Comparison of ENCODE assay signal across 8 cellular contexts in genomic region chr7:28685660-28686417, GRCh38.
DNase-seq lines count a peak whose midpoint lies in the region; ATAC-seq and TF ChIP-seq lines count a peak whose summit lies in the region.

No MANE protein-coding gene starts in this region.

- H3K4me1 ChIP-seq in trophoblast cell (ENCODE audit: control insufficient read depth in 1 of 2, insufficient read depth in 2 of 2, low read length in 2 of 2) = peaks cover 7 to 10% of the 10 kb centered on the region in 2 experiments

- H3K4me3 ChIP-seq in GM06990 (replicated peaks; ENCODE audit: low read depth, low read length) (no peak overlapping the region), astrocyte of the spinal cord (ENCODE audit: low read depth, low read length) (peak overlapping the region; percentile 68), trophoblast cell (ENCODE audit: low read depth, low read length) (no peak overlapping the region)

- H3K4ac ChIP-seq in trophoblast cell (ENCODE audit: low read depth, low read length) = peak overlapping the region; percentile 47

- TF ChIP-seq CTCF in GM06990 (IDR thresholded peaks at IDR 0.05; ENCODE audit: insufficient read depth, low read length, poor library complexity, severe bottlenecking) = no peak
- no peak for TF ChIP-seq CTCF in astrocyte of the spinal cord (IDR thresholded peaks at IDR 0.05; ENCODE audit: low read depth, low read length)

- peak overlapping the region; percentile 90 for H2BK5ac ChIP-seq in trophoblast cell (ENCODE audit: low read depth, low read length, poor library complexity)

- peak overlapping the region; percentile 84 for H3K4me2 ChIP-seq in trophoblast cell (ENCODE audit: low read length)

- in situ Hi-C loops in astrocyte of the spinal cord (cut with HindIII; ENCODE audit: low sequenced_read_pairs) = no loop called here

- peak overlapping the region; percentile 69 for H4K8ac ChIP-seq in trophoblast cell (ENCODE audit: low read depth, low read length)

- no peak overlapping the region for H4K12ac ChIP-seq in trophoblast cell (ENCODE audit: low read depth, low read length)

- H3K23ac ChIP-seq in trophoblast cell (ENCODE audit: low read length) = no peak overlapping the region

- H2AK5ac ChIP-seq in trophoblast cell (ENCODE audit: low read length) = no peak overlapping the region

- H2BK120ac ChIP-seq in trophoblast cell (ENCODE audit: insufficient read depth, low read length, poor library complexity) = peak overlapping the region; percentile 67

- H3K18ac ChIP-seq in trophoblast cell (ENCODE audit: low read length) = no peak overlapping the region

- H2BK12ac ChIP-seq in trophoblast cell (ENCODE audit: low read length) = peak overlapping the region; percentile 88

- H3K79me2 ChIP-seq in trophoblast cell (ENCODE audit: control insufficient read depth, insufficient read depth, low read length, poor library complexity) = no peaks in the 10 kb centered on the region

- peak overlapping the region; percentile 59 for H3K14ac ChIP-seq in trophoblast cell (ENCODE audit: low read length)

- H3K27ac ChIP-seq in trophoblast cell (ENCODE audit: low read depth, low read length) = peak overlapping the region; percentile 96

- peak; percentile 57 for DNase-seq in GM06990 (ENCODE audit: extremely low read depth, insufficient read length)
- DNase-seq in NCI-H460 (ENCODE audit: extremely low read depth, low read depth) = peak; percentile 94
- DNase-seq in astrocyte of the spinal cord (ENCODE audit: low read depth, low spot score) = peak; percentile 99
- peak; percentile 69 for DNase-seq in hepatic stellate cell (ENCODE audit: low spot score)
- DNase-seq in trophoblast cell = peak; percentile 100
- no peak for DNase-seq in activated CD8-positive, alpha-beta memory T cell treated with anti-CD3 and anti-CD28 coated beads, Interleukin-2, amount 50 U/mL, for 48 hours
- DNase-seq in stimulated activated CD4-positive, alpha-beta T cell treated with anti-CD3 and anti-CD28 coated beads, Interleukin-1b, Interleukin-23, amount 100 ng/mL, for 48 hours = no peak

- H3K36me3 ChIP-seq in GM06990 (ENCODE audit: control insufficient read depth, insufficient read depth, low read length) (no peaks in the 10 kb centered on the region), trophoblast cell (ENCODE audit: control insufficient read depth in 1 of 2, insufficient read depth in 2 of 2, low read length in 2 of 2) (no peaks in the 10 kb centered on the region)

- no peaks in the 10 kb centered on the region for H3K9me3 ChIP-seq in trophoblast cell (ENCODE audit: insufficient read depth, low read depth, low read length)

- peak overlapping the region; percentile 75 for H4K91ac ChIP-seq in trophoblast cell (ENCODE audit: low read depth, low read length)

- no CpG with 5 or more reads among the region's 15 CpGs for WGBS in trophoblast cell (ENCODE audit: extremely low coverage, insufficient coverage, insufficient read length)

- peak overlapping the region; percentile 54 for H2AFZ ChIP-seq in trophoblast cell (ENCODE audit: insufficient read depth, low read length, poor library complexity)

- H3K27me3 ChIP-seq in GM06990 (replicated peaks; ENCODE audit: control insufficient read depth, insufficient read depth, low read length) (no peaks in the 10 kb centered on the region; the same call in 1 of the 2 replicates), trophoblast cell (ENCODE audit: insufficient read depth, low read length) (no peaks in the 10 kb centered on the region)

- ATAC-seq in HG03095 (IDR thresholded peaks at IDR 0.05; ENCODE audit: unreplicated experiment) = peak; percentile 66

- peaks cover 10% of the 10 kb centered on the region for H3K79me1 ChIP-seq in trophoblast cell (ENCODE audit: low read length)

- H3K9ac ChIP-seq in trophoblast cell (ENCODE audit: low read length) = peak overlapping the region; percentile 50

Comparison
In these comparisons a context has a peak if more than half of its experiments do, and no peak if none do; other contexts are left out.
1. DNase-seq: peak in GM06990 (single experiment), NCI-H460 (single experiment), astrocyte of the spinal cord (single experiment), hepatic stellate cell (single experiment) and trophoblast cell (2 of 2); none in activated CD8-positive, alpha-beta memory T cell treated with anti-CD3 and anti-CD28 coated beads, Interleukin-2, amount 50 U/mL, for 48 hours (single experiment) and stimulated activated CD4-positive, alpha-beta T cell treated with anti-CD3 and anti-CD28 coated beads, Interleukin-1b, Interleukin-23, amount 100 ng/mL, for 48 hours (single experiment).